In genomic region chr2:61694312-61695274, GRCh38 we compare ENCODE assay signal across 8 cellular contexts.
DNase-seq lines count a peak whose midpoint lies in the region; ATAC-seq and TF ChIP-seq lines count a peak whose summit lies in the region.

No MANE protein-coding gene starts in this region.

- ATAC-seq in GM19463 (IDR thresholded peaks at IDR 0.05; ENCODE audit: unreplicated experiment): peak; percentile 95
- peak; percentile 98 for ATAC-seq in activated T-helper 17 cell treated with anti-CD3 and anti-CD28 coated beads, Interleukin-2, amount 50 U/mL, for 72 hours (replicated peaks)
- ATAC-seq in natural killer cell treated with Interleukin-12 subunit alpha and Interleukin-12 subunit beta and Interleukin-15 and Interleukin-18, amount 100 ng/mL, for 72 hours: peak; percentile 100

- H3K27ac Mint-ChIP-seq in activated T-helper 17 cell treated with anti-CD3 and anti-CD28 coated beads, Interleukin-2, amount 50 U/mL, for 72 hours: peak overlapping the region; percentile 94
- H3K27ac Mint-ChIP-seq in natural killer cell treated with Interleukin-12 subunit alpha and Interleukin-12 subunit beta and Interleukin-15 and Interleukin-18, amount 100 ng/mL, for 72 hours: peak overlapping the region; percentile 55 to 90

- no peak for TF ChIP-seq CTCF in HL-60 (IDR thresholded peaks at IDR 0.05; ENCODE audit: insufficient read depth, low read length)

- H3K4me1 Mint-ChIP-seq in activated T-helper 17 cell treated with anti-CD3 and anti-CD28 coated beads, Interleukin-2, amount 50 U/mL, for 72 hours: peaks cover 4% of the 10 kb centered on the region
- peaks cover 6 to 8% of the 10 kb centered on the region in 2 donors for H3K4me1 Mint-ChIP-seq in natural killer cell treated with Interleukin-12 subunit alpha and Interleukin-12 subunit beta and Interleukin-15 and Interleukin-18, amount 100 ng/mL, for 72 hours (ENCODE audit: low read depth in 2 of 2)

- H3K4me3 Mint-ChIP-seq in activated T-helper 17 cell treated with anti-CD3 and anti-CD28 coated beads, Interleukin-2, amount 50 U/mL, for 72 hours: peak overlapping the region; percentile 93
- peak overlapping the region; percentile 78 for H3K4me3 Mint-ChIP-seq in natural killer cell treated with Interleukin-12 subunit alpha and Interleukin-12 subunit beta and Interleukin-15 and Interleukin-18, amount 100 ng/mL, for 72 hours

- DNase-seq in COR-L47 (lab: John Stamatoyannopoulos, UW) (peak; percentile 68), HL-60 (ENCODE audit: low read depth in 1 of 2, low spot score in 1 of 2) (peak; percentile 89 to 95), fibroblast of peridontal ligament (ENCODE audit: extremely low read depth) (peak; percentile 83)
- peak; percentile 94 for DNase-seq in natural killer cell treated with Interleukin-12 subunit alpha and Interleukin-12 subunit beta and Interleukin-15 and Interleukin-18, amount 100 ng/mL, for 72 hours (ENCODE audit: low spot score)
- peak; percentile 79 for DNase-seq in stimulated activated naive CD4-positive, alpha-beta T cell treated with Interleukin-2 at 50 U/mL for 16 hours (lab: John Stamatoyannopoulos, UW)

- peak overlapping the region; percentile 99 for H3K4me3 ChIP-seq in HL-60 (replicated peaks; ENCODE audit: insufficient read depth, low read length)

- peak overlapping the region; percentile 75 for H3K27ac ChIP-seq in HL-60 (replicated peaks)

- no peaks in the 10 kb centered on the region for H3K9me3 Mint-ChIP-seq in activated T-helper 17 cell treated with anti-CD3 and anti-CD28 coated beads, Interleukin-2, amount 50 U/mL, for 72 hours
- no peaks in the 10 kb centered on the region for H3K9me3 Mint-ChIP-seq in natural killer cell treated with Interleukin-12 subunit alpha and Interleukin-12 subunit beta and Interleukin-15 and Interleukin-18, amount 100 ng/mL, for 72 hours

- H3K27me3 Mint-ChIP-seq in activated T-helper 17 cell treated with anti-CD3 and anti-CD28 coated beads, Interleukin-2, amount 50 U/mL, for 72 hours: no peaks in the 10 kb centered on the region
- H3K27me3 Mint-ChIP-seq in natural killer cell treated with Interleukin-12 subunit alpha and Interleukin-12 subunit beta and Interleukin-15 and Interleukin-18, amount 100 ng/mL, for 72 hours: no peaks in the 10 kb centered on the region

- no peaks in the 10 kb centered on the region for H3K27me3 ChIP-seq in HL-60 (ENCODE audit: insufficient read depth, poor library complexity, severe bottlenecking)

- H3K36me3 Mint-ChIP-seq in activated T-helper 17 cell treated with anti-CD3 and anti-CD28 coated beads, Interleukin-2, amount 50 U/mL, for 72 hours (ENCODE audit: low read depth): no peaks in the 10 kb centered on the region
- no peaks in the 10 kb centered on the region for H3K36me3 Mint-ChIP-seq in natural killer cell treated with Interleukin-12 subunit alpha and Interleukin-12 subunit beta and Interleukin-15 and Interleukin-18, amount 100 ng/mL, for 72 hours

TF ChIP-seq in PFSK-1, 5 proteins besides CTCF, POLR2A, EP300 and RAD21:
- TF ChIP-seq FOXP2 (optimal IDR thresholded peaks at IDR 0.05; ENCODE audit: borderline replicate concordance, extremely low read depth, extremely low read length, insufficient read depth): no peak
- peak; percentile 89 for TF ChIP-seq POLR2AphosphoS5 (IDR thresholded peaks at IDR 0.05; ENCODE audit: low read depth, low read length)
- no peak for TF ChIP-seq SIN3A (IDR thresholded peaks at IDR 0.05; ENCODE audit: borderline replicate concordance, insufficient read depth, low read length)
- TF ChIP-seq, protein P1, sequence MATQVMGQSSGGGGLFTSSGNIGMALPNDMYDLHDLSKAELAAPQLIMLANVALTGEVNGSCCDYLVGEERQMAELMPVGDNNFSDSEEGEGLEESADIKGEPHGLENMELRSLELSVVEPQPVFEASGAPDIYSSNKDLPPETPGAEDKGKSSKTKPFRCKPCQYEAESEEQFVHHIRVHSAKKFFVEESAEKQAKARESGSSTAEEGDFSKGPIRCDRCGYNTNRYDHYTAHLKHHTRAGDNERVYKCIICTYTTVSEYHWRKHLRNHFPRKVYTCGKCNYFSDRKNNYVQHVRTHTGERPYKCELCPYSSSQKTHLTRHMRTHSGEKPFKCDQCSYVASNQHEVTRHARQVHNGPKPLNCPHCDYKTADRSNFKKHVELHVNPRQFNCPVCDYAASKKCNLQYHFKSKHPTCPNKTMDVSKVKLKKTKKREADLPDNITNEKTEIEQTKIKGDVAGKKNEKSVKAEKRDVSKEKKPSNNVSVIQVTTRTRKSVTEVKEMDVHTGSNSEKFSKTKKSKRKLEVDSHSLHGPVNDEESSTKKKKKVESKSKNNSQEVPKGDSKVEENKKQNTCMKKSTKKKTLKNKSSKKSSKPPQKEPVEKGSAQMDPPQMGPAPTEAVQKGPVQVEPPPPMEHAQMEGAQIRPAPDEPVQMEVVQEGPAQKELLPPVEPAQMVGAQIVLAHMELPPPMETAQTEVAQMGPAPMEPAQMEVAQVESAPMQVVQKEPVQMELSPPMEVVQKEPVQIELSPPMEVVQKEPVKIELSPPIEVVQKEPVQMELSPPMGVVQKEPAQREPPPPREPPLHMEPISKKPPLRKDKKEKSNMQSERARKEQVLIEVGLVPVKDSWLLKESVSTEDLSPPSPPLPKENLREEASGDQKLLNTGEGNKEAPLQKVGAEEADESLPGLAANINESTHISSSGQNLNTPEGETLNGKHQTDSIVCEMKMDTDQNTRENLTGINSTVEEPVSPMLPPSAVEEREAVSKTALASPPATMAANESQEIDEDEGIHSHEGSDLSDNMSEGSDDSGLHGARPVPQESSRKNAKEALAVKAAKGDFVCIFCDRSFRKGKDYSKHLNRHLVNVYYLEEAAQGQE (IDR thresholded peaks at IDR 0.05; ENCODE audit: insufficient read depth in 1 of 2, low read depth in 2 of 2, low read length in 2 of 2): no peak
- peak; percentile 72; the same call in 1 of the 2 replicates for TF ChIP-seq TAF1 (IDR thresholded peaks at IDR 0.05; ENCODE audit: borderline replicate concordance, insufficient read depth, low read length)

Comparison
In these comparisons a context has a peak if more than half of its experiments do, and no peak if none do; other contexts are left out.
1. Peak in every context shown above with its lines: DNase-seq, ATAC-seq, H3K4me3 ChIP-seq and H3K27ac ChIP-seq.